In genomic region chr19:57192064-57192395, GRCh38 we compare ENCODE assay signal across 1 cellular context.
TF ChIP-seq lines count a peak whose summit lies in the region.

No MANE protein-coding gene starts in this region.

TF ChIP-seq in endothelial cell of umbilical vein, 7 proteins besides CTCF, POLR2A, EP300 and RAD21:
- no peak for TF ChIP-seq JUN (IDR thresholded peaks at IDR 0.05; ENCODE audit: borderline replicate concordance, insufficient read depth, insufficient read length, low read depth)
- no peak for TF ChIP-seq GATA2 (IDR thresholded peaks at IDR 0.05; ENCODE audit: insufficient read depth, insufficient read length, low read depth, low read length)
- TF ChIP-seq EZH2 (IDR thresholded peaks at IDR 0.05; ENCODE audit: borderline replicate concordance, low read depth, low read length, severe bottlenecking) = no peak
